25 cellular contexts compared by ENCODE assay signal in genomic region chr2:129673234-129673633, GRCh38.
"Had no signal": no experiment of that assay in that cellular context is flagged by ENCODE, and none has a peak within 500 bp of the region (broad histone marks: within the 10 kb centered on the region; RNA-seq: fewer than 3 reads in every experiment).

No MANE protein-coding gene starts in this region.

- H3K4me3 ChIP-seq: ascending aorta, gastroesophageal sphincter, mucosa of descending colon, ovary, skin epidermis, testis, transverse colon had no signal

- H3K9me3 ChIP-seq: ascending aorta, gastroesophageal sphincter, mucosa of descending colon, neutrophil, ovary, testis, transverse colon had no signal

- H3K9me3 Mint-ChIP-seq: activated CD4-positive, alpha-beta memory T cell treated with anti-CD3 and anti-CD28 coated beads for 36 hours; activated CD4-positive, alpha-beta T cell treated with anti-CD3 and anti-CD28 coated beads, Interleukin-2, amount 10 ng/mL, durations not matched to agents 24 days and 14 days; activated naive CD4-positive, alpha-beta T cell treated with anti-CD3 and anti-CD28 coated beads, Interleukin-2, amount 10 ng/mL, durations not matched to agents 7 days and 5 days; activated naive CD8-positive, alpha-beta T cell treated with anti-CD3 and anti-CD28 coated beads, Interleukin-2, amount 10 ng/mL, durations not matched to agents 7 days and 5 days; natural killer cell treated with Interleukin-12 subunit alpha and Interleukin-12 subunit beta and Interleukin-15 and Interleukin-18, amount 100 ng/mL, for 72 hours had no signal

- H3K36me3 Mint-ChIP-seq: activated CD4-positive, alpha-beta memory T cell treated with anti-CD3 and anti-CD28 coated beads for 36 hours; activated naive CD4-positive, alpha-beta T cell treated with anti-CD3 and anti-CD28 coated beads, Interleukin-2, amount 10 ng/mL, durations not matched to agents 7 days and 5 days; activated naive CD8-positive, alpha-beta T cell treated with anti-CD3 and anti-CD28 coated beads, Interleukin-2, amount 10 ng/mL, durations not matched to agents 7 days and 5 days; natural killer cell treated with Interleukin-12 subunit alpha and Interleukin-12 subunit beta and Interleukin-15 and Interleukin-18, amount 100 ng/mL, for 72 hours had no signal

- DNase-seq: activated CD4-positive, alpha-beta memory T cell treated with anti-CD3 and anti-CD28 coated beads for 36 hours; activated CD4-positive, alpha-beta T cell treated with anti-CD3 and anti-CD28 coated beads, Interleukin-2, amount 10 ng/mL, durations not matched to agents 24 days and 14 days; activated CD4-positive, CD25-positive, alpha-beta regulatory T cell treated with anti-CD3 and anti-CD28 coated beads, Interleukin-2, amount 50 U/mL, for 72 hours; activated CD8-positive, alpha-beta memory T cell treated with anti-CD3 and anti-CD28 coated beads, Interleukin-2, amount 50 U/mL, for 4 hours; activated gamma-delta T cell; activated naive CD4-positive, alpha-beta T cell treated with anti-CD3 and anti-CD28 coated beads, Interleukin-2, amount 10 ng/mL, durations not matched to agents 7 days and 5 days; activated naive CD8-positive, alpha-beta T cell treated with anti-CD3 and anti-CD28 coated beads, Interleukin-2, amount 10 ng/mL, durations not matched to agents 7 days and 5 days; activated T-cell treated with anti-CD3 and anti-CD28 coated beads, Interleukin-2, amount 50 U/mL, for 1 hour; cortex of kidney; hippocampal formation; left cardiac atrium; left ventricle myocardium superior; mucosa of descending colon; ovary; stimulated activated CD4-positive, alpha-beta T cell treated with anti-CD3 and anti-CD28 coated beads, Interleukin-12 subunit alpha, Interleukin-12 subunit beta, amount 100 ng/mL, for 4 hours; stimulated activated CD4-positive, alpha-beta T cell treated with anti-CD3 and anti-CD28 coated beads, Interleukin-4, amount 100 ng/mL, for 1 hour; stimulated activated naive CD8-positive, alpha-beta T cell treated with anti-CD3 and anti-CD28 coated beads, Interleukin-15, Interleukin-2, amounts not matched to agents 100 U/mL and 50 U/mL, for 24 hours; testis; transverse colon had no signal

- H3K36me3 ChIP-seq: ascending aorta, gastroesophageal sphincter, neutrophil, ovary, transverse colon had no signal

- H3K27ac ChIP-seq: ascending aorta, gastroesophageal sphincter, neutrophil, ovary, skin epidermis, testis, transverse colon had no signal

- H3K4me1 ChIP-seq: ascending aorta, gastroesophageal sphincter, testis, transverse colon had no signal

- H3K27ac Mint-ChIP-seq: activated CD4-positive, alpha-beta memory T cell treated with anti-CD3 and anti-CD28 coated beads for 36 hours; activated CD4-positive, alpha-beta T cell treated with anti-CD3 and anti-CD28 coated beads, Interleukin-2, amount 10 ng/mL, durations not matched to agents 24 days and 14 days; activated naive CD4-positive, alpha-beta T cell treated with anti-CD3 and anti-CD28 coated beads, Interleukin-2, amount 10 ng/mL, durations not matched to agents 7 days and 5 days; activated naive CD8-positive, alpha-beta T cell treated with anti-CD3 and anti-CD28 coated beads, Interleukin-2, amount 10 ng/mL, durations not matched to agents 7 days and 5 days; natural killer cell treated with Interleukin-12 subunit alpha and Interleukin-12 subunit beta and Interleukin-15 and Interleukin-18, amount 100 ng/mL, for 72 hours; progenitor cell of endocrine pancreas had no signal

- H3K4me1 Mint-ChIP-seq: activated CD4-positive, alpha-beta T cell treated with anti-CD3 and anti-CD28 coated beads, Interleukin-2, amount 10 ng/mL, durations not matched to agents 24 days and 14 days; activated naive CD4-positive, alpha-beta T cell treated with anti-CD3 and anti-CD28 coated beads, Interleukin-2, amount 10 ng/mL, durations not matched to agents 7 days and 5 days; activated naive CD8-positive, alpha-beta T cell treated with anti-CD3 and anti-CD28 coated beads, Interleukin-2, amount 10 ng/mL, durations not matched to agents 7 days and 5 days had no signal

- H3K27me3 Mint-ChIP-seq: activated CD4-positive, alpha-beta T cell treated with anti-CD3 and anti-CD28 coated beads, Interleukin-2, amount 10 ng/mL, durations not matched to agents 24 days and 14 days; activated naive CD4-positive, alpha-beta T cell treated with anti-CD3 and anti-CD28 coated beads, Interleukin-2, amount 10 ng/mL, durations not matched to agents 7 days and 5 days; activated naive CD8-positive, alpha-beta T cell treated with anti-CD3 and anti-CD28 coated beads, Interleukin-2, amount 10 ng/mL, durations not matched to agents 7 days and 5 days had no signal

- H3K4me3 Mint-ChIP-seq: activated CD4-positive, alpha-beta memory T cell treated with anti-CD3 and anti-CD28 coated beads for 36 hours; activated CD4-positive, alpha-beta T cell treated with anti-CD3 and anti-CD28 coated beads, Interleukin-2, amount 10 ng/mL, durations not matched to agents 24 days and 14 days; activated naive CD4-positive, alpha-beta T cell treated with anti-CD3 and anti-CD28 coated beads, Interleukin-2, amount 10 ng/mL, durations not matched to agents 7 days and 5 days; activated naive CD8-positive, alpha-beta T cell treated with anti-CD3 and anti-CD28 coated beads, Interleukin-2, amount 10 ng/mL, durations not matched to agents 7 days and 5 days; natural killer cell treated with Interleukin-12 subunit alpha and Interleukin-12 subunit beta and Interleukin-15 and Interleukin-18, amount 100 ng/mL, for 72 hours had no signal
